8 cellular contexts compared by ENCODE assay signal in the genomic region with DNA sequence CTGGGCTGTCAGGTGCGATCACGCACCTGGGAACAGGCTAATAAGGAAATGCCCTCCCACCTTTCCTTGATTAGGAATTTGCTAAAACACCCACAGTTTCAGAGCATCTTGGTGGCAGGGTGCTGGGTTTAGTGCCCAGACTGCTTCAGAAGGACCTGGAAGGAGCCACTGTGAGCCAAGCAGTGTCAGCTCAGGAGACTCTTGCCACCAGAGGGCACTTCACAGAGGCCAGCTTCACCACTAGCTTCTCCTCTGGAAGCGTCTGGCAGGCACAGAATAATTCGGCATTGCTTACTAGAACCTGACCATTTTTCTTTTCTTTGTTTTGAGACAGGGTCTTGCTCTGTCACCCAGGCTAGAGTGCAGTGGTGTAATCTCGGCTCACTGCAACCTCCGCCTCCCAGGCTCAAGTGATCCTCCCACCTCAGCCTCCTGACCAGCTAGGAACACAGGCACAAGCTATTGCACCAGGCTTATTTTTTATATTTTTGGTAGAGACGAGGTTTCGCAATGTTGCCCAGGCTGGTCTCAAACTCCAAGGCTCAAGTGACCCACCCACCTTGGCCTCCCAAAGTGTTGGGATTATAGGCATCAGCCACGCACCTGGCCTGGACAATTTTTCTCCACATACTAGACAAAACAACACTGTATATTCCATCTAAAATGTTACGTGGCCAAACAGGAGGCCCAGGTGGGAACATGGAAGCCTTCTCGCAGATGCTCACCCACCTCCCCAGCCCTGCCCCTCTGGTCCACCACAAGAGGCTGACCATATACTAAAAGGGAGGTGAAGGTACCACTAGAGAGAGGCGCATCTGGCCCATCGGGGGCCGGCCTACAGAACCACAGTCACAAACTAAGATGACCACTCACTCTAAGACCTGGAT. TPM values are rescaled to one million over a fixed set of nuclear protein-coding genes. Genes with fewer than 3 reads are reported as not detected.
DNase-seq lines count a peak whose midpoint lies in the region; ATAC-seq and TF ChIP-seq lines count a peak whose summit lies in the region.

No MANE protein-coding gene starts in this region.

- no peaks in the 10 kb centered on the region for H3K9me3 ChIP-seq in ascending aorta

- DNase-seq in AG09319 (ENCODE audit: extremely low read depth, low read depth): no peak
- DNase-seq in HFF-Myc (ENCODE audit: extremely low read depth, low read depth): no peak
- DNase-seq in ascending aorta (ENCODE audit: low spot score in 2 of 2): no peak
- peak in 1 of 2 donors; percentile 47 for DNase-seq in left colon
- DNase-seq in HuH-7.5 (ENCODE audit: low spot score): no peak
- no peak for DNase-seq in effector CD8-positive, alpha-beta T cell (lab: John Stamatoyannopoulos, UW)

- TF ChIP-seq CTCF in AG09319 (IDR thresholded peaks at IDR 0.05; ENCODE audit: low read depth, low read length): peak; percentile 43
- peak; percentile 57 for TF ChIP-seq CTCF in HFF-Myc (IDR thresholded peaks at IDR 0.05; ENCODE audit: low read depth, low read length, missing control alignments)
- peak in 2 of 3 experiments; percentile 9 to 24 for TF ChIP-seq CTCF in ascending aorta (IDR thresholded peaks at IDR 0.05)

- peaks cover 84 to 98% of the 10 kb centered on the region in 2 donors for H3K36me3 ChIP-seq in ascending aorta

- ATAC-seq in left colon (peak; percentile 71), GM19455 (IDR thresholded peaks at IDR 0.05; ENCODE audit: unreplicated experiment) (no peak), GM21786 (IDR thresholded peaks at IDR 0.05; ENCODE audit: unreplicated experiment) (no peak)

- H3K27me3 ChIP-seq in ascending aorta: no peaks in the 10 kb centered on the region

- H3K4me3 ChIP-seq in HFF-Myc (replicated peaks; ENCODE audit: low read depth, low read length) (no peak overlapping the region), ascending aorta (no peak overlapping the region)

- intact Hi-C loops in ascending aorta (cut with DNase I) (no loop called here), left colon (cut with DNase I, micrococcal nuclease) (no loop called here)

- H3K27ac ChIP-seq in ascending aorta: no peak overlapping the region

- no peaks in the 10 kb centered on the region for H3K4me1 ChIP-seq in ascending aorta

RNA-seq across cellular contexts. Expression of a gene that starts 14.1 kb away (rescaled TPM):
- total RNA-seq in ascending aorta: 12.3 TPM
- total RNA-seq in left colon: 10 to 100 TPM; 20.4 to 22.9 TPM

RNA-seq across cellular contexts. Expression of a gene that starts 14.2 kb away (rescaled TPM):
- total RNA-seq in ascending aorta (1.9 TPM), left colon (1 to 10 TPM; 1.7 to 3.9 TPM)
